In genomic region chr5:32083981-32084430, GRCh38 we compare ENCODE assay signal across 25 cellular contexts.
DNase-seq lines count a peak whose midpoint lies in the region; ATAC-seq lines count a peak whose summit lies in the region.
"Had no signal": no experiment of that assay in that cellular context is flagged by ENCODE, and none has a peak within 500 bp of the region (broad histone marks: within the 10 kb centered on the region; RNA-seq: fewer than 3 reads in every experiment).

No MANE protein-coding gene starts in this region.

- ATAC-seq in GM19023 (IDR thresholded peaks at IDR 0.05; ENCODE audit: unreplicated experiment) (no peak), GM19324 (IDR thresholded peaks at IDR 0.05; ENCODE audit: low FRiP score, unreplicated experiment) (no peak)
- ATAC-seq: activated T-cell treated with anti-CD3 and anti-CD28 coated beads, Interleukin-2, amount 50 U/mL, for 4 hours; body of pancreas; HCT116; T-cell had no signal

- DNase-seq in SIG-M5 treated with dmso at 0.1 percent for 504 hours (lab: John Stamatoyannopoulos, UW; ENCODE audit: unreplicated experiment) (peak; percentile 43), SIG-M5 (lab: John Stamatoyannopoulos, UW) (no peak), anterior cingulate cortex (lab: John Stamatoyannopoulos, UW) (peak in 40 of 58 donors; percentile 15 to 80 (median 46)), hypothalamus (lab: John Stamatoyannopoulos, UW) (peak in 26 of 51 donors; percentile 12 to 70 (median 40))
- no peak for DNase-seq in activated CD4-positive, alpha-beta memory T cell treated with anti-CD3 and anti-CD28 coated beads, Interleukin-2, amount 10 ng/mL, durations not matched to agents 7 days and 5 days
- DNase-seq: activated CD4-positive, alpha-beta T cell treated with anti-CD3 and anti-CD28 coated beads, Interleukin-2, amount 50 U/mL, for 48 hours; activated T-cell treated with anti-CD3 and anti-CD28 coated beads, Interleukin-2, amount 50 U/mL, for 4 hours; body of pancreas; colonic mucosa; mammary epithelial cell; MG63; naive B cell; NCI-H2029; pancreas; stimulated activated CD4-positive, alpha-beta T cell treated with anti-CD3 and anti-CD28 coated beads, Interleukin-2, amount 100 ng/mL, for 48 hours; stomach; T-cell; WERI-Rb-1 had no signal

- peak overlapping the region; percentile 21 for H3K27ac ChIP-seq in subcutaneous abdominal adipose tissue (ENCODE audit: low read depth, low read length)
- H3K27ac ChIP-seq: A549; BLaER1 treated with 17β-estradiol and CSF1 and Interleukin-3, amounts not matched to agents 10 nM and 100 nM; body of pancreas; colonic mucosa; pancreas; stomach; WERI-Rb-1 had no signal

- POLR2A ChIA-PET in activated CD4-positive, alpha-beta memory T cell treated with anti-CD3 and anti-CD28 coated beads, Interleukin-2, amount 10 ng/mL, durations not matched to agents 7 days and 5 days (lab: Charles Lee) = interaction anchor here (1.0 kb wide), 1 partner anchor 9 kb away, joined by 3 read pairs; no protein-coding TSS in a partner anchor

- no peak overlapping the region for H3K27ac Mint-ChIP-seq in activated CD4-positive, alpha-beta memory T cell treated with anti-CD3 and anti-CD28 coated beads, Interleukin-2, amount 10 ng/mL, durations not matched to agents 7 days and 5 days
- H3K27ac Mint-ChIP-seq: activated naive CD4-positive, alpha-beta T cell treated with anti-CD3 and anti-CD28 coated beads, Interleukin-2, amount 50 U/mL, for 24 hours; T-cell had no signal

- CTCF ChIA-PET in activated CD4-positive, alpha-beta memory T cell treated with anti-CD3 and anti-CD28 coated beads, Interleukin-2, amount 10 ng/mL, durations not matched to agents 7 days and 5 days (lab: Charles Lee) = interaction anchor here (1.9 kb wide), 1 partner anchor 9 kb away, joined by 8 read pairs; no protein-coding TSS in a partner anchor

- H3K4me3 Mint-ChIP-seq in activated CD4-positive, alpha-beta memory T cell treated with anti-CD3 and anti-CD28 coated beads, Interleukin-2, amount 10 ng/mL, durations not matched to agents 7 days and 5 days = no peak overlapping the region
- H3K4me3 Mint-ChIP-seq: activated naive CD4-positive, alpha-beta T cell treated with anti-CD3 and anti-CD28 coated beads, Interleukin-2, amount 50 U/mL, for 24 hours; activated T-cell treated with anti-CD3 and anti-CD28 coated beads, Interleukin-2, amount 50 U/mL, for 4 hours; T-cell had no signal

- no peaks in the 10 kb centered on the region for H3K4me1 Mint-ChIP-seq in activated CD4-positive, alpha-beta memory T cell treated with anti-CD3 and anti-CD28 coated beads, Interleukin-2, amount 10 ng/mL, durations not matched to agents 7 days and 5 days
- H3K4me1 Mint-ChIP-seq: activated naive CD4-positive, alpha-beta T cell treated with anti-CD3 and anti-CD28 coated beads, Interleukin-2, amount 50 U/mL, for 24 hours; T-cell had no signal

- H3K4me3 ChIP-seq in subcutaneous abdominal adipose tissue (ENCODE audit: low read depth in 1 of 5, low read length in 5 of 5) = no peak overlapping the region
- H3K4me3 ChIP-seq: A549; BLaER1 treated with 17β-estradiol and CSF1 and Interleukin-3, amounts not matched to agents 10 nM and 100 nM; body of pancreas; colonic mucosa; MG63; pancreas; stomach had no signal

- no peaks in the 10 kb centered on the region for H3K36me3 Mint-ChIP-seq in activated CD4-positive, alpha-beta memory T cell treated with anti-CD3 and anti-CD28 coated beads, Interleukin-2, amount 10 ng/mL, durations not matched to agents 7 days and 5 days (ENCODE audit: low read depth)
- H3K36me3 Mint-ChIP-seq: naive B cell had no signal

- H3K4me1 ChIP-seq in subcutaneous abdominal adipose tissue (ENCODE audit: control insufficient read depth in 5 of 5, insufficient read depth in 5 of 5, low read length in 5 of 5) = peaks cover 2 to 7% (median 6%) of the 10 kb centered on the region in 5 donors
- H3K4me1 ChIP-seq: A549, body of pancreas, colonic mucosa, pancreas, stomach had no signal

- no peaks in the 10 kb centered on the region for H3K9me3 ChIP-seq in subcutaneous abdominal adipose tissue (ENCODE audit: control insufficient read depth in 5 of 5, low read length in 5 of 5)
- H3K9me3 ChIP-seq: A549; BLaER1 treated with 17β-estradiol and CSF1 and Interleukin-3, amounts not matched to agents 10 nM and 100 nM; body of pancreas; colonic mucosa; MG63; pancreas; stomach had no signal

- H3K9ac ChIP-seq in subcutaneous abdominal adipose tissue (ENCODE audit: low read length in 5 of 5) = no peak overlapping the region
- H3K9ac ChIP-seq: BLaER1 treated with 17β-estradiol and CSF1 and Interleukin-3, amounts not matched to agents 10 nM and 100 nM had no signal

- no peaks in the 10 kb centered on the region for H3K27me3 ChIP-seq in subcutaneous abdominal adipose tissue (ENCODE audit: control insufficient read depth in 5 of 5, insufficient read depth in 4 of 5, low read length in 5 of 5)
- H3K27me3 ChIP-seq: BLaER1 treated with 17β-estradiol and CSF1 and Interleukin-3, amounts not matched to agents 10 nM and 100 nM; body of pancreas; colonic mucosa; MG63; pancreas; stomach had no signal

- H3K27me3 Mint-ChIP-seq in activated CD4-positive, alpha-beta memory T cell treated with anti-CD3 and anti-CD28 coated beads, Interleukin-2, amount 10 ng/mL, durations not matched to agents 7 days and 5 days = no peaks in the 10 kb centered on the region
- H3K27me3 Mint-ChIP-seq: activated naive CD4-positive, alpha-beta T cell treated with anti-CD3 and anti-CD28 coated beads, Interleukin-2, amount 50 U/mL, for 24 hours; naive B cell; T-cell had no signal

- H3K9me3 Mint-ChIP-seq in activated CD4-positive, alpha-beta memory T cell treated with anti-CD3 and anti-CD28 coated beads, Interleukin-2, amount 10 ng/mL, durations not matched to agents 7 days and 5 days = no peaks in the 10 kb centered on the region
- H3K9me3 Mint-ChIP-seq: activated naive CD4-positive, alpha-beta T cell treated with anti-CD3 and anti-CD28 coated beads, Interleukin-2, amount 50 U/mL, for 24 hours; activated T-cell treated with anti-CD3 and anti-CD28 coated beads, Interleukin-2, amount 50 U/mL, for 4 hours; T-cell had no signal

- H3K36me3 ChIP-seq in subcutaneous abdominal adipose tissue (ENCODE audit: control insufficient read depth in 5 of 5, insufficient read depth in 5 of 5, low read length in 5 of 5) = peaks cover 0 to 46% (median 34%) of the 10 kb centered on the region in 5 donors
- H3K36me3 ChIP-seq: BLaER1 treated with 17β-estradiol and CSF1 and Interleukin-3, amounts not matched to agents 10 nM and 100 nM; colonic mucosa; MG63; pancreas had no signal

Comparison
In these comparisons a context has a peak if more than half of its experiments do, and no peak if none do; other contexts are left out.
1. DNase-seq: peak in SIG-M5 treated with dmso at 0.1 percent for 504 hours (single experiment), anterior cingulate cortex (40 of 58) and hypothalamus (26 of 51); none in SIG-M5 (single experiment) and activated CD4-positive, alpha-beta memory T cell treated with anti-CD3 and anti-CD28 coated beads, Interleukin-2, amount 10 ng/mL, durations not matched to agents 7 days and 5 days (single experiment).